ENCODE assay signal across 1 cellular context in the genomic region with DNA sequence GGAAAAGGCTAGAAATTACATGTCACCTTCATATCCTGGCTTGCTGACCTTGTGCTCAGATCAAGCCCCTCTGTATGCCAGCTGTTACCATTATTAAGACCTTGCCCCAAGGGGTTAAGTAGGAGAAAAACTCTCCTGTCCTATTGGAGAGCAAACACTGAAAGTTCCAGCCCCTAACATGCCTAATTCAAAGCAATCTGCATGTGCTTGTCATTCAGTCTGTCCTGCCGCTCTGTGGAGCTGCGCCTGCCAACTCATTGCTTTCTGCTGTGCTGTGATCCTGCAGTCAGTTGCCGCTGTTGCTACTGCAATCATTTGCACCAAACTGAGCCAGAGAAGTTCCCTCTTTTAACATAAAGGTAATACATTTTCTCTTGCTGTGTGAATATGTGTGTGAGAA.
TF ChIP-seq lines count a peak whose summit lies in the region.

No MANE protein-coding gene starts in this region.

TF ChIP-seq in WTC11, 78 proteins besides CTCF, POLR2A, EP300 and RAD21 (continued from another document):
- TF ChIP-seq, protein P1, sequence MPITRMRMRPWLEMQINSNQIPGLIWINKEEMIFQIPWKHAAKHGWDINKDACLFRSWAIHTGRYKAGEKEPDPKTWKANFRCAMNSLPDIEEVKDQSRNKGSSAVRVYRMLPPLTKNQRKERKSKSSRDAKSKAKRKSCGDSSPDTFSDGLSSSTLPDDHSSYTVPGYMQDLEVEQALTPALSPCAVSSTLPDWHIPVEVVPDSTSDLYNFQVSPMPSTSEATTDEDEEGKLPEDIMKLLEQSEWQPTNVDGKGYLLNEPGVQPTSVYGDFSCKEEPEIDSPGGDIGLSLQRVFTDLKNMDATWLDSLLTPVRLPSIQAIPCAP (CRISPR knock-in tag; IDR thresholded peaks at IDR 0.05): no peak
- TF ChIP-seq ATF1 (CRISPR knock-in tag; IDR thresholded peaks at IDR 0.05) (no peak), HMGA2 (CRISPR knock-in tag; IDR thresholded peaks at IDR 0.05) (no peak), NFE2L1 (CRISPR knock-in tag; IDR thresholded peaks at IDR 0.05) (0 out of 2 replicates have a peak, but pooled peaks have one; percentile 15), ZNF671 (CRISPR knock-in tag; IDR thresholded peaks at IDR 0.05) (no peak), SOX15 (CRISPR knock-in tag; IDR thresholded peaks at IDR 0.05) (no peak), FOXK1 (CRISPR knock-in tag; IDR thresholded peaks at IDR 0.05) (peak; percentile 60), TEAD1 (CRISPR knock-in tag; IDR thresholded peaks at IDR 0.05) (peak; percentile 52; the same call in 1 of the 2 replicates), SMAD4 (CRISPR knock-in tag; IDR thresholded peaks at IDR 0.05) (no peak)
- TF ChIP-seq, protein P2, sequence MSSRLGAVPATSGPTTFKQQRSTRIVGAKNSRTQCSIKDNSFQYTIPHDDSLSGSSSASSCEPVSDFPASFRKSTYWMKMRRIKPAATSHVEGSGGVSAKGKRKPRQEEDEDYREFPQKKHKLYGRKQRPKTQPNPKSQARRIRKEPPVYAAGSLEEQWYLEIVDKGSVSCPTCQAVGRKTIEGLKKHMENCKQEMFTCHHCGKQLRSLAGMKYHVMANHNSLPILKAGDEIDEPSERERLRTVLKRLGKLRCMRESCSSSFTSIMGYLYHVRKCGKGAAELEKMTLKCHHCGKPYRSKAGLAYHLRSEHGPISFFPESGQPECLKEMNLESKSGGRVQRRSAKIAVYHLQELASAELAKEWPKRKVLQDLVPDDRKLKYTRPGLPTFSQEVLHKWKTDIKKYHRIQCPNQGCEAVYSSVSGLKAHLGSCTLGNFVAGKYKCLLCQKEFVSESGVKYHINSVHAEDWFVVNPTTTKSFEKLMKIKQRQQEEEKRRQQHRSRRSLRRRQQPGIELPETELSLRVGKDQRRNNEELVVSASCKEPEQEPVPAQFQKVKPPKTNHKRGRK (CRISPR knock-in tag; IDR thresholded peaks at IDR 0.05; ENCODE audit: borderline replicate concordance): no peak
